In genomic region chr1:16172232-16172830, GRCh38 we compare ENCODE assay signal across 28 cellular contexts. TPM values are rescaled to one million over a fixed set of nuclear protein-coding genes. Genes with fewer than 3 reads are reported as not detected.
DNase-seq lines count a peak whose midpoint lies in the region; FAIRE-seq and TF ChIP-seq lines count a peak whose summit lies in the region.
"Had no signal": no experiment of that assay in that cellular context is flagged by ENCODE, and none has a peak within 500 bp of the region (broad histone marks: within the 10 kb centered on the region; RNA-seq: fewer than 3 reads in every experiment).

No MANE protein-coding gene starts in this region.

- CTCF ChIA-PET in HEK293 (lab: Yijun Ruan, JAX) = interaction anchor here (0.6 to 1.6 kb wide), 3 partner anchors 18 to 171 kb away, joined by 3 to 5 read pairs (median 5); no protein-coding TSS in a partner anchor

- no peaks in the 10 kb centered on the region for H3K9me2 ChIP-seq in hepatocyte (replicated peaks; ENCODE audit: insufficient read depth)

- H3K4me1 ChIP-seq in HEK293 (ENCODE audit: control insufficient read depth, insufficient read depth, low read length) (peaks cover 10% of the 10 kb centered on the region), hepatocyte (ENCODE audit: insufficient read depth) (peaks cover 51% of the 10 kb centered on the region), small intestine (ENCODE audit: control insufficient read depth in 2 of 2, insufficient read depth in 1 of 2, low read depth in 1 of 2, low read length in 1 of 2) (peaks cover 8 to 16% of the 10 kb centered on the region in 2 donors)

- H3K79me2 ChIP-seq in hepatocyte = no peaks in the 10 kb centered on the region
- H3K79me2 ChIP-seq: parathyroid adenoma had no signal

- H3K27ac ChIP-seq in HEK293 (ENCODE audit: extremely low read depth, low read depth, low read length) (no peak overlapping the region), hepatocyte (peak overlapping the region; percentile 95), small intestine (ENCODE audit: low read depth in 1 of 2, low read length in 1 of 2) (peak overlapping the region; percentile 96 to 98)
- H3K27ac ChIP-seq: parathyroid adenoma, thoracic aorta, WERI-Rb-1 had no signal

- no peaks in the 10 kb centered on the region for H4K20me1 ChIP-seq in hepatocyte (ENCODE audit: insufficient read depth, poor library complexity, severe bottlenecking)

- H3K36me3 ChIP-seq in HEK293 (ENCODE audit: control insufficient read depth in 2 of 2, insufficient read depth in 1 of 2, low read length in 2 of 2) (no peaks in the 10 kb centered on the region), hepatocyte (replicated peaks; ENCODE audit: insufficient read depth, low read depth) (no peaks in the 10 kb centered on the region), small intestine (ENCODE audit: control insufficient read depth in 2 of 2, insufficient read depth in 2 of 2, low read length in 2 of 2) (no peaks in the 10 kb centered on the region)
- H3K36me3 ChIP-seq: right atrium auricular region, thoracic aorta, WERI-Rb-1 had no signal

- no peak overlapping the region for H3K4me2 ChIP-seq in hepatocyte

- no peak for FAIRE-seq in small intestine (lab: Jason Lieb, UNC)
- FAIRE-seq: GM18507 had no signal

- H3K4me3 ChIP-seq in HEK293 (ENCODE audit: low read depth, low read length) = no peak overlapping the region
- H3K4me3 ChIP-seq in hepatocyte = no peak overlapping the region
- H3K4me3 ChIP-seq in small intestine (ENCODE audit: low read depth in 1 of 2, low read length in 2 of 2) = no peak overlapping the region
- H3K4me3 ChIP-seq: right atrium auricular region, thoracic aorta had no signal

- POLR2A ChIA-PET in HEK293 (lab: Yijun Ruan, JAX) = interaction anchor here (1.1 to 1.5 kb wide), 2 partner anchors 16 to 27 kb away, joined by 5 to 6 read pairs; partner anchors contain the start of gene EPHA2

- H3K27me3 ChIP-seq in hepatocyte (no peaks in the 10 kb centered on the region), small intestine (ENCODE audit: control insufficient read depth in 2 of 2, insufficient read depth in 2 of 2, low read length in 2 of 2) (no peaks in the 10 kb centered on the region)
- H3K27me3 ChIP-seq: right atrium auricular region had no signal

- DNase-seq in SW480 (ENCODE audit: low spot score) = peak; percentile 14
- DNase-seq in hepatocyte (ENCODE audit: low spot score) = no peak
- DNase-seq in small intestine = peak; percentile 52
- no peak for DNase-seq in NCI-H2107 treated with DMSO at 0.1 percent for 48 hours (lab: John Stamatoyannopoulos, UW; ENCODE audit: unreplicated experiment)
- no peak for DNase-seq in activated naive CD4-positive, alpha-beta T cell treated with anti-CD3 and anti-CD28 coated beads, Interleukin-2, amount 50 U/mL, for 16 hours
- no peak for DNase-seq in KG1 (lab: John Stamatoyannopoulos, UW)
- no peak for DNase-seq in SHP77 (lab: John Stamatoyannopoulos, UW)
- DNase-seq: activated CD4-positive, alpha-beta T cell treated with anti-CD3 and anti-CD28 coated beads, Interleukin-2, amount 50 U/mL, for 1 hour; activated naive CD8-positive, alpha-beta T cell treated with anti-CD3 and anti-CD28 coated beads for 36 hours; CD4-positive, alpha-beta T cell; DMS153; foreskin fibroblast; natural killer cell; NCI-H1048; NCI-H187; NCI-H526 treated with DMSO at 0.1 percent for 48 hours; RPMI8226; stimulated activated CD4-positive, alpha-beta T cell treated with anti-CD3 and anti-CD28 coated beads, Interleukin-12 subunit alpha, Interleukin-12 subunit beta, amount 100 ng/mL, for 4 hours; stimulated activated CD4-positive, alpha-beta T cell treated with anti-CD3 and anti-CD28 coated beads, Interleukin-4, amount 100 ng/mL, for 24 hours; stimulated activated naive CD4-positive, alpha-beta T cell treated with Interleukin-2 at 50 U/mL for 16 hours; WERI-Rb-1 had no signal

- no peak overlapping the region for H2AFZ ChIP-seq in hepatocyte
- H2AFZ ChIP-seq: parathyroid adenoma had no signal

- no peaks in the 10 kb centered on the region for H3K9me3 ChIP-seq in HEK293 (ENCODE audit: control insufficient read depth, insufficient read depth, low read depth, low read length)
- H3K9me3 ChIP-seq in hepatocyte (ENCODE audit: low read depth) = no peaks in the 10 kb centered on the region
- H3K9me3 ChIP-seq in small intestine (ENCODE audit: control insufficient read depth, low read depth) = no peaks in the 10 kb centered on the region
- H3K9me3 ChIP-seq: right atrium auricular region, thoracic aorta had no signal

- WGBS in hepatocyte (ENCODE audit: low lambda C conversion rate, missing lambda C conversion rate) = 91% methylated on average over 15 of the region's 15 CpGs
- 45 to 72% (median 52%) methylated on average over 13 to 15 of the region's 15 CpGs for WGBS in small intestine, 3 donors

- TF ChIP-seq CTCF in HEK293 (tag by site-specific recombination; IDR thresholded peaks at IDR 0.05) (no peak), hepatocyte (IDR thresholded peaks at IDR 0.05; ENCODE audit: poor library complexity) (no peak)

TF ChIP-seq in HEK293, 187 proteins besides CTCF, POLR2A, EP300 and RAD21:
- 0 out of 2 replicates have a peak, but pooled peaks have one; percentile 16 for TF ChIP-seq ZIC2 (tag by site-specific recombination; IDR thresholded peaks at IDR 0.05)
- no peak for TF ChIP-seq REST (tag by site-specific recombination; IDR thresholded peaks at IDR 0.05)
- 0 out of 2 replicates have a peak, but pooled peaks have one; percentile 9 for TF ChIP-seq GLIS2 (tag by site-specific recombination; IDR thresholded peaks at IDR 0.05)
TF ChIP-seq in HEK293: peak in this region for 2.

RNA-seq across cellular contexts. Expression of gene EPHA2, which starts 16.5 kb away (rescaled TPM):
- total RNA-seq in hepatocyte = 26.7 and 27.3 TPM in 2 replicates
- polyA plus RNA-seq in hepatocyte (20.0 and 20.4 TPM in 2 replicates), small intestine (10 to 100 TPM; 16.4 to 23.8 (median 23.3) TPM)
- total RNA-seq: activated T-helper 2 cell treated with anti-CD3 and anti-CD28 coated beads, Interferon-gamma antibody, Interleukin-2, Interleukin-4, amounts not matched to agents 10 μg/mL and 5 μg/mL and 100 μg/mL, durations not matched to agents 14 hours and 24 hours and 36 hours; T-helper 2 cell treated with Interferon-gamma antibody and Interleukin-4, amounts not matched to agents 100 ng/mL and 5 ng/mL, for 36 hours had no signal

RNA-seq across cellular contexts. Expression of gene ARHGEF19, which starts 40.1 kb away (rescaled TPM):
- 15.9 and 21.0 TPM in 2 replicates for total RNA-seq in hepatocyte
- polyA plus RNA-seq in hepatocyte = 24.7 and 24.8 TPM in 2 replicates
- polyA plus RNA-seq in small intestine = 10 to 100 TPM in 1 of 3 donors, 1 to 10 TPM in 2; 2.2 to 10.4 (median 4.6) TPM

Comparison
In these comparisons a context has a peak if more than half of its experiments do, and no peak if none do; other contexts are left out.
1. DNase-seq: peak in SW480 (single experiment) and small intestine (single experiment); none in hepatocyte (single experiment), NCI-H2107 treated with DMSO at 0.1 percent for 48 hours (single experiment), activated naive CD4-positive, alpha-beta T cell treated with anti-CD3 and anti-CD28 coated beads, Interleukin-2, amount 50 U/mL, for 16 hours (single experiment), KG1 (single experiment) and SHP77 (0 of 2).